Comparison of ENCODE assay signal across 8 cellular contexts in the genomic region with DNA sequence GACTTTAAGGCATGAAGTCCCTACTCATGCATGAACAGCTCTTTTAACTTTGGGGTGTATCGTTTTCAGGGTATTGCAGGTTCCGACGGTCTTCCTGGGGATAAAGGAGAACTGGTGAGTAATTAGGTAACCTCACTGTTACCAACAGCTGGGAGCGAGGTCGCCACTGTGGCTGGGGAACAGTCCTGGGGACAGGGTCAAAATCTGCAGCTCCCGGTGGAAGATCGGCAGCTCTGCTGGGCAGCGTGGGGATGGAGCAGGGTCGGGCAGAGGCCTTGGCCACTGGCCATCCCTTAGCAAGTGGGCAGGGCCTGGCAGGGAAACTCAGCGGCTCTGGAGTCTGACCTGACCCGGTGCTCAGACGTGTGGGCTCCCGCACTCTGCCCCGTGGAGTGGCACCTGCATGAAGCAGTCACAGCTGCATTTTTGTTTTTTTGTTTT. TPM values are rescaled to one million over a fixed set of nuclear protein-coding genes. Genes with fewer than 3 reads are reported as not detected.
DNase-seq lines count a peak whose midpoint lies in the region; ATAC-seq and TF ChIP-seq lines count a peak whose summit lies in the region.

No MANE protein-coding gene starts in this region.

- CTCF ChIA-PET in activated CD8-positive, alpha-beta T cell treated with anti-CD3 and anti-CD28 coated beads, Interleukin-2, amount 10 ng/mL, durations not matched to agents 7 days and 5 days (lab: Charles Lee) = no interaction called here

- POLR2A ChIA-PET in activated CD8-positive, alpha-beta T cell treated with anti-CD3 and anti-CD28 coated beads, Interleukin-2, amount 10 ng/mL, durations not matched to agents 7 days and 5 days (lab: Charles Lee) = no interaction called here

- ATAC-seq in GM18502 (IDR thresholded peaks at IDR 0.05; ENCODE audit: poor library complexity, unreplicated experiment) (peak; percentile 37), HG02588 (IDR thresholded peaks at IDR 0.05; ENCODE audit: unreplicated experiment) (peak; percentile 27)
- no peak for ATAC-seq in activated CD8-positive, alpha-beta T cell treated with anti-CD3 and anti-CD28 coated beads, Interleukin-2, amount 10 ng/mL, durations not matched to agents 7 days and 5 days

- H3K27me3 ChIP-seq in mucosa of rectum (ENCODE audit: control insufficient read depth in 2 of 2, insufficient read depth in 2 of 2, low read length in 2 of 2) = peaks cover 0 to 4% of the 10 kb centered on the region in 2 donors

- H3K36me3 Mint-ChIP-seq in activated CD8-positive, alpha-beta T cell treated with anti-CD3 and anti-CD28 coated beads, Interleukin-2, amount 10 ng/mL, durations not matched to agents 7 days and 5 days (ENCODE audit: low read depth) = no peaks in the 10 kb centered on the region

- H3K9me3 Mint-ChIP-seq in activated CD8-positive, alpha-beta T cell treated with anti-CD3 and anti-CD28 coated beads, Interleukin-2, amount 10 ng/mL, durations not matched to agents 7 days and 5 days (ENCODE audit: insufficient read depth) = no peaks in the 10 kb centered on the region

- H3K9ac ChIP-seq in SK-N-MC (ENCODE audit: insufficient read length) (no peak overlapping the region), mucosa of rectum (ENCODE audit: low read depth in 1 of 2, low read length in 2 of 2) (peak overlapping the region in 1 of 2 donors; percentile 52)

- H3K27me3 Mint-ChIP-seq in activated CD8-positive, alpha-beta T cell treated with anti-CD3 and anti-CD28 coated beads, Interleukin-2, amount 10 ng/mL, durations not matched to agents 7 days and 5 days (ENCODE audit: low read depth) = no peaks in the 10 kb centered on the region

- H3K4me3 ChIP-seq in SK-N-MC = no peak overlapping the region; the same call in 1 of the 2 replicates
- peak overlapping the region in 1 of 2 donors; percentile 65 for H3K4me3 ChIP-seq in mucosa of rectum (ENCODE audit: low read length in 2 of 2)
- no peak overlapping the region for H3K4me3 ChIP-seq in foreskin fibroblast (ENCODE audit: low read depth in 1 of 2, low read length in 2 of 2)

- TF ChIP-seq CTCF in foreskin fibroblast (IDR thresholded peaks at IDR 0.05; ENCODE audit: low read depth, low read length) = no peak

- no peak for DNase-seq in SK-N-MC (ENCODE audit: low read depth, low spot score)
- DNase-seq in activated CD8-positive, alpha-beta T cell treated with anti-CD3 and anti-CD28 coated beads, Interleukin-2, amount 10 ng/mL, durations not matched to agents 7 days and 5 days = no peak
- DNase-seq in activated gamma-delta T cell treated with Interleukin-2 at 50 U/mL for 16 hours = no peak
- no peak for DNase-seq in NCI-H774 (lab: John Stamatoyannopoulos, UW)
- DNase-seq in foreskin fibroblast = no peak

- H3K36me3 ChIP-seq in SK-N-MC (ENCODE audit: insufficient read depth, low read length) = no peaks in the 10 kb centered on the region; the same call in 1 of the 2 replicates
- H3K36me3 ChIP-seq in mucosa of rectum (ENCODE audit: control insufficient read depth in 2 of 2, insufficient read depth in 2 of 2, low read length in 2 of 2) = no peaks in the 10 kb centered on the region

- no peak overlapping the region for H3K4me3 Mint-ChIP-seq in activated CD8-positive, alpha-beta T cell treated with anti-CD3 and anti-CD28 coated beads, Interleukin-2, amount 10 ng/mL, durations not matched to agents 7 days and 5 days

- no peaks in the 10 kb centered on the region for H3K4me1 Mint-ChIP-seq in activated CD8-positive, alpha-beta T cell treated with anti-CD3 and anti-CD28 coated beads, Interleukin-2, amount 10 ng/mL, durations not matched to agents 7 days and 5 days (ENCODE audit: low read depth)

- H3K4me1 ChIP-seq in mucosa of rectum (ENCODE audit: control insufficient read depth in 2 of 2, insufficient read depth in 2 of 2, low read length in 2 of 2) = peaks cover 21 to 28% of the 10 kb centered on the region in 2 donors

- H3K27ac ChIP-seq in SK-N-MC (peak overlapping the region; percentile 34; the same call in 1 of the 2 replicates), mucosa of rectum (ENCODE audit: low read depth in 2 of 2, low read length in 2 of 2) (peak overlapping the region; percentile 21 to 77)

- no peak overlapping the region for H3K27ac Mint-ChIP-seq in activated CD8-positive, alpha-beta T cell treated with anti-CD3 and anti-CD28 coated beads, Interleukin-2, amount 10 ng/mL, durations not matched to agents 7 days and 5 days

- H3K9me3 ChIP-seq in SK-N-MC (ENCODE audit: low read depth, low read length) (no peaks in the 10 kb centered on the region), mucosa of rectum (ENCODE audit: control insufficient read depth in 2 of 2, low read length in 2 of 2) (no peaks in the 10 kb centered on the region)

RNA-seq across cellular contexts. Expression of a gene that starts 16.1 kb away (rescaled TPM):
- total RNA-seq in activated CD8-positive, alpha-beta T cell treated with anti-CD3 and anti-CD28 coated beads, Interleukin-2, amount 10 ng/mL, durations not matched to agents 7 days and 5 days = not detected

RNA-seq across cellular contexts. Expression of a gene that starts 28.3 kb away (rescaled TPM):
- 10 to 100 TPM; 67.0 to 76.6 TPM for total RNA-seq in activated CD8-positive, alpha-beta T cell treated with anti-CD3 and anti-CD28 coated beads, Interleukin-2, amount 10 ng/mL, durations not matched to agents 7 days and 5 days

RNA-seq across cellular contexts. Expression of a gene that starts 28.7 kb away (rescaled TPM):
- total RNA-seq in activated CD8-positive, alpha-beta T cell treated with anti-CD3 and anti-CD28 coated beads, Interleukin-2, amount 10 ng/mL, durations not matched to agents 7 days and 5 days = 1 to 10 TPM; 7.9 to 9.6 TPM

RNA-seq across cellular contexts. Expression of a gene that starts 36.7 kb away (rescaled TPM):
- total RNA-seq in activated CD8-positive, alpha-beta T cell treated with anti-CD3 and anti-CD28 coated beads, Interleukin-2, amount 10 ng/mL, durations not matched to agents 7 days and 5 days = 10 to 100 TPM; 18.3 to 19.2 TPM
